ENCODE assay signal across 11 cellular contexts in the genomic region with DNA sequence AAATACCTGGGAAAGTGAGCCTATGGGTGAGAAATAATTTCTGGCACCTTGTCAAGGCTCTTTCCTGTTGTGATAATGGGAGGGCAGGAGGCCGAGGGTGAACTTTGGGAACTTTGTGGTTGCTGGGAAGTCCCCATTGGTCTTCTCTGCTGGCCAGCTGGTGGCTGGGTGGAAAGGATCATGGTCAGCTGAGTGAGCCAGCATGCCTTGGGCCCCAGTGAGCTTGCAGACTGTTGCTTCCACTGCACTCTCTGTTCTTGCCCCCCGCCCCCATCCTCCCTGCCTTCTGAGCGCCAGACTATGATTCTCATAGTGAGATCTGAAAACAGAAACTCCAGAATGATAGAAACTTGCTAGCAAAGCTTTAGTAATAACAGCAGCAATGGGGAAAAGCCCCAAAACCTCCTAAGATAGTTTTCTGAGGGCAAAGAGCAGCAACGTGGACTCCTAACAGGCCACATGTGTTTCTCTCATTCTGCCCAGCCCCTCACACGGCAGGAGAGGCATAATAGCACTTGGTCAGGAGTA.
DNase-seq lines count a peak whose midpoint lies in the region; ATAC-seq and TF ChIP-seq lines count a peak whose summit lies in the region.
"Had no signal": no experiment of that assay in that cellular context is flagged by ENCODE, and none has a peak within 500 bp of the region (broad histone marks: within the 10 kb centered on the region; RNA-seq: fewer than 3 reads in every experiment).

No MANE protein-coding gene starts in this region.

- H3K9me3 ChIP-seq in ovary = no peaks in the 10 kb centered on the region

- DNase-seq in GM12864 (ENCODE audit: low read depth) = peak; percentile 88
- DNase-seq in ovary = no peak
- DNase-seq in NCI-H1092 (lab: John Stamatoyannopoulos, UW) = no peak
- DNase-seq in glomerular visceral epithelial cell (ENCODE audit: extremely low spot score) = no peak
- no peak for DNase-seq in NCI-H2107 treated with DMSO at 0.1 percent for 48 hours (lab: John Stamatoyannopoulos, UW; ENCODE audit: unreplicated experiment)
- DNase-seq: cerebellar nuclear complex, IMR-90 had no signal

- no peak for TF ChIP-seq CTCF in GM12864 (IDR thresholded peaks at IDR 0.05; ENCODE audit: low read depth, low read length, missing control alignments)
- TF ChIP-seq CTCF in ovary (IDR thresholded peaks at IDR 0.05) = no peak

- TF ChIP-seq POLR2A in ovary (IDR thresholded peaks at IDR 0.05) = no peak

- intact Hi-C loops in ovary (cut with DNase I) = no loop called here

- no peak for TF ChIP-seq EP300 in ovary (IDR thresholded peaks at IDR 0.05)

- peak overlapping the region; percentile 16 for H3K4me3 Mint-ChIP-seq in activated naive CD4-positive, alpha-beta T cell treated with anti-CD3 and anti-CD28 coated beads, Interleukin-2, amount 50 U/mL, for 24 hours

- H3K27me3 ChIP-seq in ovary = no peaks in the 10 kb centered on the region

- 66 to 74% (median 68%) methylated on average over 5 of the region's 5 CpGs for WGBS in ovary, 3 donors

- no peaks in the 10 kb centered on the region for H3K36me3 ChIP-seq in ovary

- no peak overlapping the region for H3K27ac ChIP-seq in ovary

- H3K4me1 Mint-ChIP-seq in activated naive CD4-positive, alpha-beta T cell treated with anti-CD3 and anti-CD28 coated beads, Interleukin-2, amount 50 U/mL, for 24 hours = peaks cover 22% of the 10 kb centered on the region

- H3K36me3 Mint-ChIP-seq in activated naive CD4-positive, alpha-beta T cell treated with anti-CD3 and anti-CD28 coated beads, Interleukin-2, amount 50 U/mL, for 24 hours = no peaks in the 10 kb centered on the region

- H3K9me3 Mint-ChIP-seq in activated naive CD4-positive, alpha-beta T cell treated with anti-CD3 and anti-CD28 coated beads, Interleukin-2, amount 50 U/mL, for 24 hours = no peaks in the 10 kb centered on the region

- H3K4me3 ChIP-seq in GM12864 (ENCODE audit: low read depth, low read length) = peak overlapping the region; percentile 13; the same call in 1 of the 2 replicates
- no peak overlapping the region for H3K4me3 ChIP-seq in ovary

- ATAC-seq in GM19438 (IDR thresholded peaks at IDR 0.05; ENCODE audit: low read depth, unreplicated experiment) (peak; percentile 75), HG03108 (IDR thresholded peaks at IDR 0.05; ENCODE audit: unreplicated experiment) (peak; percentile 56)
- ATAC-seq: left colon had no signal

- H3K27ac Mint-ChIP-seq in activated naive CD4-positive, alpha-beta T cell treated with anti-CD3 and anti-CD28 coated beads, Interleukin-2, amount 50 U/mL, for 24 hours = peak overlapping the region; percentile 95

- no peaks in the 10 kb centered on the region for H3K4me1 ChIP-seq in ovary (ENCODE audit: insufficient read depth)

- H3K27me3 Mint-ChIP-seq in activated naive CD4-positive, alpha-beta T cell treated with anti-CD3 and anti-CD28 coated beads, Interleukin-2, amount 50 U/mL, for 24 hours = no peaks in the 10 kb centered on the region
